ENCODE assay signal across 8 cellular contexts in the genomic region with DNA sequence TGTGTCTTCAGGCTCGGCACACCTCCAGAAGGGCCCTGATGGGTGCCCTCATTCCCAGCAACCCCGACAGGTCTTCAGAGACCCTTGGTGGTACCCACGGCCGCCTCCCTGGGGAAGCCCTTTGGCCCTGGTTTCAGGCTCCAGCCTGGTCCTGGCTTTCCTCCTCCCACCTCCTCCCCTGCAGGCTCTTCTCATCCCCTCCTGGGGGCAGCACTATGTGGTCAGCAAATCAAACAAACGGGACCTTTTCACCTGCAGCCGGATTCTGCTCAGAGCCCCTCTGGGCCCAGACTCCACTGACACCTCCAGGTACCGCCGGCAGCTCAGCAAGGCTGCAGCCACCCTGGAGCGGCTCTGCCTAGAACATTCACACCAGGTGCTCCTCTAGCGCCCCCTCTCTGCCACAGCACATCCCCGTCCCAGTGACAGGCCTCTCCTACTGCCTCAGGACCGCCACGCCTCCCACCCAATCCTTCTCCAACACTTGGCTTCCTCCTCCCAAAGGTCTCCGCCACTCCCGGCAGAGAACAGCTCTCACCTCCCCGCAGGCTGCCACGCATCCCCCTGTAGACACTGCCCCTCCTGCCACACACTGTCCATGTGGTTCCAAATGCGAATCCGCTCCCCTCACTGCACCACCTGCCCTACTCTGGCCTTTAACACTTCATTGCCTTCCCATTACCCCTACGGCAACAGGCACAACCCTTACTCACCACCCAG. TPM values are rescaled to one million over a fixed set of nuclear protein-coding genes. Genes with fewer than 3 reads are reported as not detected.
A peak's percentile ranks its signal among the peaks of the same experiment; 100 is the strongest.
DNase-seq lines count a peak whose midpoint lies in the region; ATAC-seq and TF ChIP-seq lines count a peak whose summit lies in the region.

No MANE protein-coding gene starts in this region.

- H3K4me3 Mint-ChIP-seq in effector memory CD8-positive, alpha-beta T cell: peak overlapping the region; percentile 48 to 50

- H3K9me3 Mint-ChIP-seq in effector memory CD8-positive, alpha-beta T cell: no peaks in the 10 kb centered on the region

- H3K27ac ChIP-seq in SJCRH30: no peak overlapping the region

- TF ChIP-seq CTCF in AG10803 (conservative IDR thresholded peaks at IDR 0.05; ENCODE audit: low read length) (peak; percentile 68), GM13977 (IDR thresholded peaks at IDR 0.05; ENCODE audit: extremely low read depth, insufficient read depth, missing control alignments) (peak; percentile 53)

- H3K27me3 ChIP-seq in SJCRH30: no peaks in the 10 kb centered on the region

- H3K27ac Mint-ChIP-seq in effector memory CD8-positive, alpha-beta T cell: peak overlapping the region; percentile 79 to 92

- H3K4me3 ChIP-seq in AG10803 (ENCODE audit: low read length) (no peak overlapping the region), SJCRH30 (no peak overlapping the region)

- peaks cover 8% of the 10 kb centered on the region; the same call in 1 of the 2 replicates for H3K36me3 ChIP-seq in SJCRH30

- H3K27me3 Mint-ChIP-seq in effector memory CD8-positive, alpha-beta T cell: no peaks in the 10 kb centered on the region

- H3K9me3 ChIP-seq in SJCRH30 (replicated peaks): no peaks in the 10 kb centered on the region

- peaks cover 25 to 28% of the 10 kb centered on the region in 2 donors for H3K4me1 Mint-ChIP-seq in effector memory CD8-positive, alpha-beta T cell (ENCODE audit: low read depth in 2 of 2)

- in situ Hi-C loops in GM13977 (cut with MboI; ENCODE audit: low pct_unique_long_range_greater_than_20kb, low sequenced_read_pairs, unreplicated experiment): no loop called here

- H3K4me1 ChIP-seq in SJCRH30: peaks cover 11% of the 10 kb centered on the region

- no peak for DNase-seq in AG10803 (ENCODE audit: low read depth)
- DNase-seq in GM13977 (ENCODE audit: low spot score): no peak
- peak; percentile 64 to 66 for DNase-seq in SJCRH30
- peak in 1 of 3 experiments; percentile 41 for DNase-seq in effector memory CD8-positive, alpha-beta T cell
- peak in 29 of 56 donors; percentile 9 to 66 (median 36) for DNase-seq in nucleus accumbens (lab: John Stamatoyannopoulos, UW)
- no peak for DNase-seq in DMS153 (lab: John Stamatoyannopoulos, UW)
- DNase-seq in putamen (ENCODE audit: low spot score): no peak

- peaks cover 100% of the 10 kb centered on the region for H3K36me3 Mint-ChIP-seq in effector memory CD8-positive, alpha-beta T cell (ENCODE audit: insufficient read depth)

- peak; percentile 36 for ATAC-seq in effector memory CD8-positive, alpha-beta T cell (replicated peaks)
- ATAC-seq in GM19395 (IDR thresholded peaks at IDR 0.05; ENCODE audit: unreplicated experiment): no peak

RNA-seq across cellular contexts. Expression of a gene that starts 12.0 kb away (rescaled TPM):
- total RNA-seq in SJCRH30 (2014; rRNA removed; shearing (Covaris generic)): 48.2 and 49.7 TPM in 2 replicates

RNA-seq across cellular contexts. Expression of a gene that starts 21.3 kb away (rescaled TPM):
- 55.4 and 56.7 TPM in 2 replicates for total RNA-seq in SJCRH30 (2014; rRNA removed; shearing (Covaris generic))

RNA-seq across cellular contexts. Expression of a gene that starts 32.8 kb away (rescaled TPM):
- 0.18 and 0.28 TPM in 2 replicates for total RNA-seq in SJCRH30 (2014; rRNA removed; shearing (Covaris generic))

RNA-seq across cellular contexts. Expression of a gene that starts 53.3 kb away (rescaled TPM):
- total RNA-seq in SJCRH30 (2014; rRNA removed; shearing (Covaris generic)): 21.8 and 28.9 TPM in 2 replicates

Comparison
In these comparisons a context has a peak if more than half of its experiments do, and no peak if none do; other contexts are left out.
1. DNase-seq: peak in SJCRH30 (2 of 2) and nucleus accumbens (29 of 56); none in AG10803 (single experiment), GM13977 (single experiment), DMS153 (single experiment) and putamen (single experiment).